Comparison of ENCODE assay signal across 14 cellular contexts in the genomic region with DNA sequence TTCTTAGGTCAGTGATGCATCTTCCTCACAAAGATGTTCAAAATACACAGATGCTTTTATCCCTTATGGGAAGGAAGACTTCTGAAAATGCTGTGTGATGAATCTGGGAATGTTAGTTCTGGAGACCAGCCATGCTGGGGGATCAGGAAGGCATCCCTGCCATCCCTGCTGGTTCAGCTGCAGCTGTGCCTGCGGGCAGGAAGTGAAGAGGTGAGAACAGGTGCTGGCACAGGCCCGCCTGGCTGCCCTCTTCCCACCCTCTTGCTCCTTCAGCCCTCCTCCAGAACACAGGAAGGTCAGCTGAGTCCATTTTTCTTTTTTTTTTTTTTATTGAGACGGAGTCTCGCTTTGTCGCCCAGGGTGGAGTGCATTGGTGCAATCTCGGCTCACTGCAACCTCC.
"Had no signal": no experiment of that assay in that cellular context is flagged by ENCODE, and none has a peak within 500 bp of the region (broad histone marks: within the 10 kb centered on the region; RNA-seq: fewer than 3 reads in every experiment).

No MANE protein-coding gene starts in this region.

- H3K27me3 ChIP-seq: esophagus muscularis mucosa, left lung, right lobe of liver, uterus had no signal

- H3K4me3 Mint-ChIP-seq: activated B cell treated with CpG ODN at 0.5 μM for 24 hours; activated CD4-positive, alpha-beta T cell treated with anti-CD3 and anti-CD28 coated beads, Interleukin-2, amount 10 ng/mL, durations not matched to agents 24 days and 14 days; natural killer cell treated with Interleukin-12 subunit alpha and Interleukin-12 subunit beta and Interleukin-15 and Interleukin-18, amount 100 ng/mL, for 72 hours; stimulated activated effector memory CD8-positive, alpha-beta T cell treated with anti-CD3 and anti-CD28 coated beads, Interleukin-12 subunit alpha, Interleukin-12 subunit beta, amount 100 ng/mL, for 72 hours had no signal

- H3K9me3 Mint-ChIP-seq: activated B cell treated with CpG ODN at 0.5 μM for 24 hours; activated CD4-positive, alpha-beta T cell treated with anti-CD3 and anti-CD28 coated beads, Interleukin-2, amount 10 ng/mL, durations not matched to agents 24 days and 14 days; natural killer cell treated with Interleukin-12 subunit alpha and Interleukin-12 subunit beta and Interleukin-15 and Interleukin-18, amount 100 ng/mL, for 72 hours; stimulated activated effector memory CD8-positive, alpha-beta T cell treated with anti-CD3 and anti-CD28 coated beads, Interleukin-12 subunit alpha, Interleukin-12 subunit beta, amount 100 ng/mL, for 72 hours had no signal

- H3K4me3 ChIP-seq: esophagus muscularis mucosa, left lung, right lobe of liver, uterus had no signal

- H3K27me3 Mint-ChIP-seq: activated B cell treated with CpG ODN at 0.5 μM for 24 hours; activated CD4-positive, alpha-beta T cell treated with anti-CD3 and anti-CD28 coated beads, Interleukin-2, amount 10 ng/mL, durations not matched to agents 24 days and 14 days; natural killer cell treated with Interleukin-12 subunit alpha and Interleukin-12 subunit beta and Interleukin-15 and Interleukin-18, amount 100 ng/mL, for 72 hours had no signal

- H3K4me1 ChIP-seq: left lung, right lobe of liver, uterus had no signal

- H3K36me3 ChIP-seq: left lung, right lobe of liver, uterus had no signal

- DNase-seq: activated B cell treated with CpG ODN at 0.5 μM for 24 hours; activated CD4-positive, alpha-beta T cell treated with anti-CD3 and anti-CD28 coated beads, Interleukin-2, amount 10 ng/mL, durations not matched to agents 24 days and 14 days; activated naive CD4-positive, alpha-beta T cell treated with Interleukin-2 at 50 U/mL for 16 hours; activated T-cell treated with anti-CD3 and anti-CD28 coated beads for 4 hours; aorta; hippocampal formation; kidney; right lobe of liver; SW 1271; uterus had no signal

- H3K9me3 ChIP-seq: esophagus muscularis mucosa, left lung, right lobe of liver, uterus had no signal

- H3K36me3 Mint-ChIP-seq: natural killer cell treated with Interleukin-12 subunit alpha and Interleukin-12 subunit beta and Interleukin-15 and Interleukin-18, amount 100 ng/mL, for 72 hours had no signal

- H3K27ac ChIP-seq: esophagus muscularis mucosa, left lung, right lobe of liver, uterus had no signal

- H3K27ac Mint-ChIP-seq: activated B cell treated with CpG ODN at 0.5 μM for 24 hours; activated CD4-positive, alpha-beta T cell treated with anti-CD3 and anti-CD28 coated beads, Interleukin-2, amount 10 ng/mL, durations not matched to agents 24 days and 14 days; natural killer cell treated with Interleukin-12 subunit alpha and Interleukin-12 subunit beta and Interleukin-15 and Interleukin-18, amount 100 ng/mL, for 72 hours; stimulated activated effector memory CD8-positive, alpha-beta T cell treated with anti-CD3 and anti-CD28 coated beads, Interleukin-12 subunit alpha, Interleukin-12 subunit beta, amount 100 ng/mL, for 72 hours had no signal
